Comparison of ENCODE assay signal across 8 cellular contexts in genomic region chr6:43369174-43370002, GRCh38. TPM values are rescaled to one million over a fixed set of nuclear protein-coding genes. Genes with fewer than 3 reads are reported as not detected.
DNase-seq lines count a peak whose midpoint lies in the region; ATAC-seq and TF ChIP-seq lines count a peak whose summit lies in the region.

A gene with protein sequence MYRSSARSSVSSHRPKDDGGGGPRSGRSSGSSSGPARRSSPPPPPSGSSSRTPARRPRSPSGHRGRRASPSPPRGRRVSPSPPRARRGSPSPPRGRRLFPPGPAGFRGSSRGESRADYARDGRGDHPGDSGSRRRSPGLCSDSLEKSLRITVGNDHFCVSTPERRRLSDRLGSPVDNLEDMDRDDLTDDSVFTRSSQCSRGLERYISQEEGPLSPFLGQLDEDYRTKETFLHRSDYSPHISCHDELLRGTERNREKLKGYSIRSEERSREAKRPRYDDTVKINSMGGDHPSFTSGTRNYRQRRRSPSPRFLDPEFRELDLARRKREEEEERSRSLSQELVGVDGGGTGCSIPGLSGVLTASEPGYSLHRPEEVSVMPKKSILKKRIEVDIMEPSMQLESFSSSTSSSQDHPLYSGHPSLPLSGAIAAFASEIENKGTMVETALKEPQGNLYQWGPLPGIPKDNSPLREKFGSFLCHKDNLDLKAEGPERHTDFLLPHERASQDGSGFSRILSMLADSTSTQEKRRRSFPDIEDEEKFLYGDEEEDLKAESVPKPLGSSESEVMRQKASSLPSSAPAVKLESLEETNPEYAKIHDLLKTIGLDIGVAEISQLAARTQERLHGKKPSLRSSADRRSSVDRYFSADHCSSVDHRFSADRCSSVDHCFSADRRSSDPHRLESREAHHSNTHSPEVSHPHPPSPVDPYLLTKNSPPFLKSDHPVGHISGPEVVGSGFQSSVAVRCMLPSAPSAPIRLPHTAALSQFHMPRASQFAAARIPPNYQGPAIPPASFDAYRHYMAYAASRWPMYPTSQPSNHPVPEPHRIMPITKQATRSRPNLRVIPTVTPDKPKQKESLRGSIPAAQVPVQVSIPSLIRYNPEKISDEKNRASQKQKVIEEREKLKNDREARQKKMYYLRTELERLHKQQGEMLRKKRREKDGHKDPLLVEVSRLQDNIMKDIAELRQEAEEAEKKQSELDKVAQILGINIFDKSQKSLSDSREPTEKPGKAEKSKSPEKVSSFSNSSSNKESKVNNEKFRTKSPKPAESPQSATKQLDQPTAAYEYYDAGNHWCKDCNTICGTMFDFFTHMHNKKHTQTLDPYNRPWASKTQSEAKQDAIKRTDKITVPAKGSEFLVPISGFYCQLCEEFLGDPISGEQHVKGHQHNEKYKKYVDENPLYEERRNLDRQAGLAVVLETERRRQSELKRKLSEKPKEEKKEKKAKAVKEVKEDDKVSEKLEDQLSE (N-terminal part only) (minus strand): TSS chr6:43369647. CDS start chr6:43369365, 282 bp downstream.

- peaks cover 38% of the 10 kb centered on the region for H3K4me1 Mint-ChIP-seq in activated T-cell treated with anti-CD3 and anti-CD28 coated beads, Interleukin-2, amount 50 U/mL, for 24 hours (ENCODE audit: low read depth)

- no peaks in the 10 kb centered on the region for H3K79me2 ChIP-seq in KMS-11 (ENCODE audit: insufficient read depth, low read depth)

- H2AFZ ChIP-seq in KMS-11 (ENCODE audit: low read depth) = peak within 1 kb of the TSS; percentile 89

- DNase-seq in DMS53 (lab: John Stamatoyannopoulos, UW) = peak; percentile 99
- peak; percentile 77 for DNase-seq in Panc1 (ENCODE audit: low read depth, low spot score)
- peak; percentile 94 for DNase-seq in activated T-cell treated with anti-CD3 and anti-CD28 coated beads, Interleukin-2, amount 50 U/mL, for 24 hours
- peak; percentile 93 for DNase-seq in stimulated activated CD8-positive, alpha-beta memory T cell treated with anti-CD3 and anti-CD28 coated beads, Interleukin-4, amount 100 ng/mL, for 48 hours

- peak within 1 kb of the TSS; percentile 62 for H3K4me2 ChIP-seq in KMS-11

- WGBS in esophagus, 2 donors = 0% methylated on average over 48 to 104 of the region's 104 CpGs

- no peaks in the 10 kb centered on the region for H3K36me3 ChIP-seq in KMS-11 (ENCODE audit: insufficient read depth)
- peaks cover 8% of the 10 kb centered on the region for H3K36me3 ChIP-seq in Panc1 (ENCODE audit: control insufficient read depth, insufficient read depth, low read length)
- peaks cover 0 to under 1% of the 10 kb centered on the region in 2 donors for H3K36me3 ChIP-seq in esophagus (ENCODE audit: control insufficient read depth in 2 of 2, insufficient read depth in 2 of 2, low read length in 1 of 2)
- no peaks in the 10 kb centered on the region for H3K36me3 ChIP-seq in mucosa of stomach (ENCODE audit: control insufficient read depth, insufficient read depth, low read length)

- no peaks in the 10 kb centered on the region for H3K9me3 Mint-ChIP-seq in activated T-cell treated with anti-CD3 and anti-CD28 coated beads, Interleukin-2, amount 50 U/mL, for 24 hours

- H3K27ac ChIP-seq in KMS-11 (peak within 1 kb of the TSS; percentile 32; the same call in 1 of the 2 replicates), Panc1 (ENCODE audit: low read length) (peak within 1 kb of the TSS; percentile 96), esophagus (ENCODE audit: low read depth in 2 of 2, low read length in 1 of 2) (peak within 1 kb of the TSS; percentile 76 to 91)

- H3K27ac Mint-ChIP-seq in activated T-cell treated with anti-CD3 and anti-CD28 coated beads, Interleukin-2, amount 50 U/mL, for 24 hours = peak within 1 kb of the TSS; percentile 96

- no peaks in the 10 kb centered on the region for H3K27me3 Mint-ChIP-seq in activated T-cell treated with anti-CD3 and anti-CD28 coated beads, Interleukin-2, amount 50 U/mL, for 24 hours

- POLR2A ChIA-PET in Panc1 (lab: Charles Lee) = interaction anchor here (0.5 to 0.7 kb wide), 5 partner anchors 9 to 344 kb away, joined by 3 to 11 read pairs (median 5); no protein-coding TSS in a partner anchor

- H4K20me1 ChIP-seq in KMS-11 (ENCODE audit: insufficient read depth) = no peaks in the 10 kb centered on the region

- peak; percentile 80 for ATAC-seq in GM21737 (IDR thresholded peaks at IDR 0.05; ENCODE audit: unreplicated experiment)
- ATAC-seq in Panc1 = peak; percentile 99

- peak within 1 kb of the TSS; percentile 86 for H3K4me3 Mint-ChIP-seq in activated T-cell treated with anti-CD3 and anti-CD28 coated beads, Interleukin-2, amount 50 U/mL, for 24 hours

- in situ Hi-C loops in Panc1 (cut with HindIII; ENCODE audit: low pct_unique_long_range_greater_than_20kb, low sequenced_read_pairs) = no loop called here

- BruUV-seq in Panc1 (replicated peaks; lab: Mats Ljungman, UMichigan) = no TSS peak

- H3K27me3 ChIP-seq in KMS-11 (ENCODE audit: insufficient read depth, low read depth) (no peaks in the 10 kb centered on the region), Panc1 (ENCODE audit: control insufficient read depth, insufficient read depth, low read length) (no peaks in the 10 kb centered on the region), esophagus (ENCODE audit: control insufficient read depth in 1 of 2, insufficient read depth in 2 of 2, low read length in 2 of 2) (no peaks in the 10 kb centered on the region), mucosa of stomach (ENCODE audit: control insufficient read depth, insufficient read depth, low read length) (no peaks in the 10 kb centered on the region)

- CTCF ChIA-PET in Panc1 (lab: Charles Lee) = interaction anchor here (0.5 to 0.7 kb wide), 4 partner anchors 28 to 440 kb away, joined by 3 to 7 read pairs (median 4); no protein-coding TSS in a partner anchor

- H3K36me3 Mint-ChIP-seq in activated T-cell treated with anti-CD3 and anti-CD28 coated beads, Interleukin-2, amount 50 U/mL, for 24 hours (ENCODE audit: low read depth) = peaks cover 10% of the 10 kb centered on the region

- H3K4me1 ChIP-seq in KMS-11 (ENCODE audit: low read depth, poor library complexity, severe bottlenecking) (peaks cover 15% of the 10 kb centered on the region), Panc1 (ENCODE audit: control insufficient read depth, insufficient read depth, low read length) (peaks cover 10% of the 10 kb centered on the region), esophagus (ENCODE audit: control insufficient read depth in 2 of 2, insufficient read depth in 2 of 2, low read length in 1 of 2) (peaks cover 0 to 2% of the 10 kb centered on the region in 2 donors), mucosa of stomach (ENCODE audit: control insufficient read depth, insufficient read depth, low read length) (peaks cover 11% of the 10 kb centered on the region)

- H3K9me3 ChIP-seq in Panc1 (ENCODE audit: control insufficient read depth, insufficient read depth, low read depth, low read length) (no peaks in the 10 kb centered on the region), esophagus (ENCODE audit: control insufficient read depth in 2 of 2, insufficient read depth in 1 of 2, low read depth in 1 of 2, low read length in 1 of 2) (no peaks in the 10 kb centered on the region), mucosa of stomach (ENCODE audit: control insufficient read depth, low read length) (no peaks in the 10 kb centered on the region)

- H3K4me3 ChIP-seq in KMS-11 (IDR thresholded peaks at IDR 0.05; ENCODE audit: insufficient read depth, low read depth, low read length) (no peak within 1 kb of the TSS), Panc1 (ENCODE audit: low read depth in 2 of 2, low read length in 2 of 2) (peak within 1 kb of the TSS; percentile 81 to 86), esophagus (ENCODE audit: low read depth in 1 of 2, low read length in 2 of 2) (peak within 1 kb of the TSS; percentile 75 to 81), mucosa of stomach (ENCODE audit: low read length) (peak within 1 kb of the TSS; percentile 77)

- peak within 1 kb of the TSS; percentile 59; the same call in 1 of the 2 replicates for H3K9ac ChIP-seq in KMS-11
- peak within 1 kb of the TSS; percentile 62 for H3K9ac ChIP-seq in mucosa of stomach (ENCODE audit: low read length)

- intact Hi-C loops in Panc1 (cut with micrococcal nuclease; ENCODE audit: unreplicated experiment) = no loop called here

- TF ChIP-seq CTCF in KMS-11 (conservative IDR thresholded peaks at IDR 0.05; ENCODE audit: low read depth, low read length) (no peak), Panc1 (IDR thresholded peaks at IDR 0.05) (no peak; the same call in 1 of the 2 replicates)

RNA-seq across cellular contexts. Expression of the gene that starts here (rescaled TPM):
- 28.0 TPM for total RNA-seq in Panc1 (2021; ENCODE audit: unreplicated experiment)
- polyA plus RNA-seq in Panc1 (2012; ENCODE audit: insufficient read length) = 10.6 TPM
- 1 to 10 TPM; 3.2 to 4.8 TPM for polyA plus RNA-seq in esophagus

Comparison
In these comparisons a context has a peak if more than half of its experiments do, and no peak if none do; other contexts are left out.
1. H3K27ac ChIP-seq: peak in every context shown above with its lines; median percentile 96 in Panc1; 84 in esophagus; 32 in KMS-11.